32 cellular contexts compared by ENCODE assay signal in the genomic region with DNA sequence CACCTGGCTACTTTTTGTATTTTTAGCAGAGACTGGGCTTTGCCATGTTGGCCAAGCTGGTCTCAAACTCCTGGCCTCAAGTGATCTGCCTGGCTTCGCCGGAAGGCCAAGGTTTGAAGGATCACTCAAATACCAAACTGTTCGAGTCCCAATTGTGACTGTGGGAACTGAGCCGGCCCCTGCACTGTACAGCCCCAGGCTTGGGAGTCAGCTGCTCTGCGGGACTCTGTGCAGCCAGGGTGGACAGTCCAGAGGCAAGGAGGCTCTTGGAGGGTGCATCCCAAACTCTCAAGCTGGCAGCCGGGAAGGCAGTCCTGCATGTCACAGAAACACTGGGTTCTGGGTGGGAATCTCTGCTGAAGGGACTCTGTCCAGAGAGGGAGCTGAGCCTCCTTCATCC.
"Had no signal": no experiment of that assay in that cellular context is flagged by ENCODE, and none has a peak within 500 bp of the region (broad histone marks: within the 10 kb centered on the region; RNA-seq: fewer than 3 reads in every experiment).

No MANE protein-coding gene starts in this region.

- H3K9me3 Mint-ChIP-seq: activated B cell treated with CpG ODN at 0.5 μM for 24 hours; activated CD8-positive, alpha-beta T cell treated with anti-CD3 and anti-CD28 coated beads for 36 hours; activated T-cell treated with anti-CD3 and anti-CD28 coated beads, Interleukin-2, amount 50 U/mL, for 4 hours; activated T-helper 17 cell treated with anti-CD3 and anti-CD28 coated beads, Interleukin-2, amount 50 U/mL, for 72 hours; central memory CD8-positive, alpha-beta T cell; dendritic cell treated with granulocyte-macrophage colony-stimulating factor and Interleukin-4, amounts not matched to agents 40 ng/mL and 50 ng/mL, for 4 days; T-helper 2 cell treated with Interferon-gamma antibody and Interleukin-4, amounts not matched to agents 5 μg/mL and 100 μg/mL, for 36 hours had no signal

- H3K4me3 Mint-ChIP-seq: activated B cell treated with CpG ODN at 0.5 μM for 24 hours; activated CD8-positive, alpha-beta T cell treated with anti-CD3 and anti-CD28 coated beads for 36 hours; activated naive CD8-positive, alpha-beta T cell; activated T-cell treated with anti-CD3 and anti-CD28 coated beads, Interleukin-2, amount 50 U/mL, for 4 hours; activated T-helper 17 cell treated with anti-CD3 and anti-CD28 coated beads, Interleukin-2, amount 50 U/mL, for 72 hours; central memory CD8-positive, alpha-beta T cell; dendritic cell treated with granulocyte-macrophage colony-stimulating factor and Interleukin-4, amounts not matched to agents 40 ng/mL and 50 ng/mL, for 4 days; endodermal cell; T-helper 17 cell; T-helper 2 cell treated with Interferon-gamma antibody and Interleukin-4, amounts not matched to agents 5 μg/mL and 100 μg/mL, for 36 hours had no signal

- H3K4me3 ChIP-seq: coronary artery, dorsolateral prefrontal cortex, esophagus muscularis mucosa, gastrocnemius medialis had no signal

- DNase-seq: activated B cell treated with CpG ODN at 0.5 μM for 24 hours; activated CD4-positive, alpha-beta T cell treated with anti-CD3 and anti-CD28 coated beads for 48 hours; activated CD4-positive, alpha-beta T cell treated with anti-CD3 and anti-CD28 coated beads, Interleukin-2, amount 50 U/mL, for 1 hour; activated CD4-positive, alpha-beta T cell treated with anti-CD3 and anti-CD28 coated beads, Interleukin-2, amount 50 U/mL, for 48 hours; activated CD8-positive, alpha-beta T cell treated with anti-CD3 and anti-CD28 coated beads for 36 hours; activated effector memory CD4-positive, alpha-beta T cell treated with Interleukin-2 at 50 U/mL for 16 hours; activated gamma-delta T cell treated with Interleukin-2 at 50 U/mL for 16 hours; activated naive CD4-positive, alpha-beta T cell treated with anti-CD3 and anti-CD28 coated beads, Interleukin-2, amount 50 U/mL, for 16 hours; activated naive CD4-positive, alpha-beta T cell treated with Interleukin-2 at 50 U/mL for 16 hours; activated T-cell treated with anti-CD3 and anti-CD28 coated beads, Interleukin-2, amount 50 U/mL, for 4 hours; amniotic stem cell; anterior cingulate cortex; brain microvascular endothelial cell; effector memory CD4-positive, alpha-beta T cell; endodermal cell; erythroblast; gastrocnemius medialis; glutamatergic neuron; T-helper 1 cell; T-helper 17 cell; T1000; WERI-Rb-1 had no signal

- H3K36me3 Mint-ChIP-seq: activated naive CD8-positive, alpha-beta T cell had no signal

- H3K27ac Mint-ChIP-seq: activated B cell treated with CpG ODN at 0.5 μM for 24 hours; activated CD8-positive, alpha-beta T cell treated with anti-CD3 and anti-CD28 coated beads for 36 hours; activated naive CD8-positive, alpha-beta T cell; activated T-helper 17 cell treated with anti-CD3 and anti-CD28 coated beads, Interleukin-2, amount 50 U/mL, for 72 hours; dendritic cell treated with granulocyte-macrophage colony-stimulating factor and Interleukin-4, amounts not matched to agents 40 ng/mL and 50 ng/mL, for 4 days; endodermal cell; T-helper 17 cell; T-helper 2 cell treated with Interferon-gamma antibody and Interleukin-4, amounts not matched to agents 5 μg/mL and 100 μg/mL, for 36 hours had no signal

- H3K27me3 Mint-ChIP-seq: activated B cell treated with CpG ODN at 0.5 μM for 24 hours; activated CD8-positive, alpha-beta T cell treated with anti-CD3 and anti-CD28 coated beads for 36 hours; activated T-helper 17 cell treated with anti-CD3 and anti-CD28 coated beads, Interleukin-2, amount 50 U/mL, for 72 hours; dendritic cell treated with granulocyte-macrophage colony-stimulating factor and Interleukin-4, amounts not matched to agents 40 ng/mL and 50 ng/mL, for 4 days had no signal

- ATAC-seq: activated CD4-positive, CD25-positive, alpha-beta regulatory T cell treated with anti-CD3 and anti-CD28 coated beads, Interleukin-2, amount 50 U/mL, for 24 hours; activated CD8-positive, alpha-beta T cell treated with anti-CD3 and anti-CD28 coated beads for 36 hours; activated T-cell treated with anti-CD3 and anti-CD28 coated beads, Interleukin-2, amount 50 U/mL, for 4 hours; activated T-helper 17 cell treated with anti-CD3 and anti-CD28 coated beads, Interleukin-2, amount 50 U/mL, for 72 hours; gastrocnemius medialis; T-helper 17 cell had no signal

- H3K4me1 Mint-ChIP-seq: activated B cell treated with CpG ODN at 0.5 μM for 24 hours; activated T-helper 17 cell treated with anti-CD3 and anti-CD28 coated beads, Interleukin-2, amount 50 U/mL, for 72 hours; central memory CD8-positive, alpha-beta T cell; endodermal cell had no signal

- H3K27me3 ChIP-seq: brain microvascular endothelial cell, dorsolateral prefrontal cortex, esophagus muscularis mucosa, foreskin keratinocyte, gastrocnemius medialis had no signal

- H3K9me3 ChIP-seq: esophagus muscularis mucosa, gastrocnemius medialis had no signal

- H3K27ac ChIP-seq: brain microvascular endothelial cell, coronary artery, dorsolateral prefrontal cortex, esophagus muscularis mucosa, foreskin keratinocyte, gastrocnemius medialis, WERI-Rb-1 had no signal

- H3K4me1 ChIP-seq: esophagus muscularis mucosa, gastrocnemius medialis had no signal

- H3K36me3 ChIP-seq: brain microvascular endothelial cell, esophagus muscularis mucosa, gastrocnemius medialis, WERI-Rb-1 had no signal
